Comparison of ENCODE assay signal across 16 cellular contexts in genomic region chr15:101052031-101052620, GRCh38.
"Had no signal": no experiment of that assay in that cellular context is flagged by ENCODE, and none has a peak within 500 bp of the region (broad histone marks: within the 10 kb centered on the region; RNA-seq: fewer than 3 reads in every experiment).

No MANE protein-coding gene starts in this region.

- DNase-seq: activated CD4-positive, alpha-beta T cell treated with anti-CD3 and anti-CD28 coated beads, Interleukin-2, amount 50 U/mL, for 1 hour; activated naive CD4-positive, alpha-beta T cell treated with Interleukin-2 at 50 U/mL for 16 hours; activated naive CD8-positive, alpha-beta T cell treated with anti-CD3 and anti-CD28 coated beads, Interleukin-2, amount 10 ng/mL, durations not matched to agents 7 days and 5 days; activated T-cell treated with anti-CD3 and anti-CD28 coated beads, Interleukin-2, amount 50 U/mL, for 1 hour; amygdala; foreskin melanocyte; left ventricle myocardium superior; nucleus accumbens; psoas muscle; right cardiac atrium; T1000 had no signal

- ATAC-seq: activated T-helper 17 cell treated with anti-CD3 and anti-CD28 coated beads, Interleukin-2, amount 50 U/mL, for 72 hours; left ventricle myocardium superior; naive thymus-derived CD8-positive, alpha-beta T cell; psoas muscle; right cardiac atrium had no signal

- H3K27me3 ChIP-seq: cardiac muscle cell had no signal

- H3K9me3 ChIP-seq: psoas muscle had no signal

- H3K4me3 ChIP-seq: cardiac muscle cell, psoas muscle, SK-N-MC, skin epidermis had no signal

- H3K36me3 ChIP-seq: cardiac muscle cell had no signal

- H3K27ac ChIP-seq: cardiac muscle cell, psoas muscle, SK-N-MC, skin epidermis had no signal

- H3K4me1 ChIP-seq: psoas muscle had no signal
